In genomic region chr19:49475995-49476880, GRCh38 we compare ENCODE assay signal across 6 cellular contexts. TPM values are rescaled to one million over a fixed set of nuclear protein-coding genes. Genes with fewer than 3 reads are reported as not detected.
DNase-seq lines count a peak whose midpoint lies in the region; ATAC-seq and TF ChIP-seq lines count a peak whose summit lies in the region.

No MANE protein-coding gene starts in this region.

- TF ChIP-seq POLR2A in transverse colon (IDR thresholded peaks at IDR 0.05), result no peak

- no peaks in the 10 kb centered on the region for H3K27me3 Mint-ChIP-seq in activated CD4-positive, alpha-beta T cell treated with anti-CD3 and anti-CD28 coated beads, Interleukin-2, amount 10 ng/mL, durations not matched to agents 7 days and 5 days

- in situ Hi-C loops in transverse colon (cut with MboI; ENCODE audit: low pct_ligation_motif_present in 1 of 4, low pct_unique_long_range_greater_than_20kb in 1 of 4, low sequenced_read_pairs in 3 of 4), result loop anchor here in 1 of 4 donors (25.0 kb wide), 1 partner anchor 386 kb away; the partner anchor contains the start of genes PNKP and PTOV1

- peaks cover 42% of the 10 kb centered on the region for H3K4me1 Mint-ChIP-seq in activated CD4-positive, alpha-beta T cell treated with anti-CD3 and anti-CD28 coated beads, Interleukin-2, amount 10 ng/mL, durations not matched to agents 7 days and 5 days

- H3K4me1 ChIP-seq in heart right ventricle (peaks cover 0 to 29% (median 13%) of the 10 kb centered on the region in 9 donors), transverse colon (peaks cover 5 to 21% (median 12%) of the 10 kb centered on the region in 4 donors)

- H3K4me3 ChIP-seq in heart right ventricle, result peak overlapping the region in 1 of 10 donors; percentile 70
- no peak overlapping the region for H3K4me3 ChIP-seq in transverse colon

- POLR2A ChIA-PET in activated CD4-positive, alpha-beta T cell treated with anti-CD3 and anti-CD28 coated beads, Interleukin-2, amount 10 ng/mL, durations not matched to agents 7 days and 5 days (lab: Charles Lee), result interaction anchor here (1.0 kb wide), 1 partner anchor 19 kb away, joined by 4 read pairs; no protein-coding TSS in a partner anchor

- H3K4me3 Mint-ChIP-seq in activated CD4-positive, alpha-beta T cell treated with anti-CD3 and anti-CD28 coated beads, Interleukin-2, amount 10 ng/mL, durations not matched to agents 7 days and 5 days, result peak overlapping the region; percentile 91

- peak overlapping the region in 1 of 10 donors; percentile 92 for H3K27ac ChIP-seq in heart right ventricle
- peak overlapping the region; percentile 39 to 89 (median 84) for H3K27ac ChIP-seq in transverse colon

- DNase-seq in HuH-7 (ENCODE audit: low spot score), result peak; percentile 91
- peak; percentile 84 for DNase-seq in activated CD4-positive, alpha-beta T cell treated with anti-CD3 and anti-CD28 coated beads, Interleukin-2, amount 10 ng/mL, durations not matched to agents 7 days and 5 days
- peak in 1 of 2 donors; percentile 52 for DNase-seq in heart right ventricle
- no peak for DNase-seq in transverse colon
- no peak for DNase-seq in NCI-H1092 treated with DMSO at 0.1 percent for 48 hours (lab: John Stamatoyannopoulos, UW)
- DNase-seq in foreskin melanocyte, result no peak

- peaks cover 41% of the 10 kb centered on the region for H3K36me3 Mint-ChIP-seq in activated CD4-positive, alpha-beta T cell treated with anti-CD3 and anti-CD28 coated beads, Interleukin-2, amount 10 ng/mL, durations not matched to agents 7 days and 5 days (ENCODE audit: low read depth)

- CTCF ChIA-PET in activated CD4-positive, alpha-beta T cell treated with anti-CD3 and anti-CD28 coated beads, Interleukin-2, amount 10 ng/mL, durations not matched to agents 7 days and 5 days (lab: Charles Lee), result interaction anchor here (0.6 to 2.7 kb wide), 21 partner anchors 8 to 250 kb away, joined by 3 to 14 read pairs (median 4); partner anchors contain the start of genes NOSIP, PIH1D1, PRRG2 and RPS11

- H3K9me3 ChIP-seq in heart right ventricle (no peaks in the 10 kb centered on the region), transverse colon (no peaks in the 10 kb centered on the region)

- H3K9me3 Mint-ChIP-seq in activated CD4-positive, alpha-beta T cell treated with anti-CD3 and anti-CD28 coated beads, Interleukin-2, amount 10 ng/mL, durations not matched to agents 7 days and 5 days, result no peaks in the 10 kb centered on the region

- H3K27ac Mint-ChIP-seq in activated CD4-positive, alpha-beta T cell treated with anti-CD3 and anti-CD28 coated beads, Interleukin-2, amount 10 ng/mL, durations not matched to agents 7 days and 5 days, result peak overlapping the region; percentile 85

- H3K27me3 ChIP-seq in heart right ventricle (no peaks in the 10 kb centered on the region), transverse colon (no peaks in the 10 kb centered on the region)

- ATAC-seq in heart right ventricle, result peak in 1 of 8 donors; percentile 25

- intact Hi-C loops in heart right ventricle (cut with DNase I), result loop anchor here in 1 of 10 donors (2.0 kb wide), 1 partner anchor 67 kb away; no protein-coding TSS in a partner anchor
- intact Hi-C loops in transverse colon (cut with DNase I; ENCODE audit: low total_unique reads), result loop anchor here (10.0 kb wide), 1 partner anchor 209 kb away; the partner anchor contains the start of gene ADM5

- no peak for TF ChIP-seq EP300 in transverse colon (IDR thresholded peaks at IDR 0.05; ENCODE audit: low read depth)

- peak in 8 of 9 donors; percentile 5 to 46 (median 27) for TF ChIP-seq CTCF in heart right ventricle (IDR thresholded peaks at IDR 0.05)
- peak; percentile 19 to 52 (median 23) for TF ChIP-seq CTCF in transverse colon (IDR thresholded peaks at IDR 0.05)

- 51 to 53% methylated on average over 27 of the region's 27 CpGs for WGBS in heart right ventricle, 2 donors
- 62 to 83% methylated on average over 1 to 26 of the region's 27 CpGs for WGBS in transverse colon (ENCODE audit: low coverage in 1 of 2), 2 donors

- peaks cover 0 to 14% (median 0%) of the 10 kb centered on the region in 9 donors for H3K36me3 ChIP-seq in heart right ventricle
- no peaks in the 10 kb centered on the region for H3K36me3 ChIP-seq in transverse colon

RNA-seq across cellular contexts. Expression of gene FLT3LG, which starts 2.2 kb away (rescaled TPM):
- 100 to 1,000 TPM; 348 to 355 TPM for total RNA-seq in activated CD4-positive, alpha-beta T cell treated with anti-CD3 and anti-CD28 coated beads, Interleukin-2, amount 10 ng/mL, durations not matched to agents 7 days and 5 days
- total RNA-seq in heart right ventricle (10 to 100 TPM in 1 of 10 donors, 1 to 10 TPM in 9; 1.6 to 14.8 (median 3.1) TPM), transverse colon (1 to 10 TPM in 2 of 4 donors, under 1 TPM in 1, not detected in 1; 1.00 to 4.0 (median 3.2) TPM)
- 10 to 100 TPM in 1 of 2 donors, 1 to 10 TPM in 1; 4.2 to 14.0 TPM for polyA plus RNA-seq in heart right ventricle

RNA-seq across cellular contexts. Expression of gene RPL13A, which starts 11.2 kb away (rescaled TPM):
- 1,000 to 10,000 TPM; 2,327 to 2,349 TPM for total RNA-seq in activated CD4-positive, alpha-beta T cell treated with anti-CD3 and anti-CD28 coated beads, Interleukin-2, amount 10 ng/mL, durations not matched to agents 7 days and 5 days
- 1,000 to 10,000 TPM; 1,171 to 1,844 (median 1,328) TPM for total RNA-seq in heart right ventricle
- 1,000 to 10,000 TPM; 1,376 to 2,740 TPM for polyA plus RNA-seq in heart right ventricle
- total RNA-seq in transverse colon, result 1,000 to 10,000 TPM; 1,219 to 2,956 (median 2,884) TPM

RNA-seq across cellular contexts. Expression of gene RPS11, which starts 20.0 kb away (rescaled TPM):
- total RNA-seq in activated CD4-positive, alpha-beta T cell treated with anti-CD3 and anti-CD28 coated beads, Interleukin-2, amount 10 ng/mL, durations not matched to agents 7 days and 5 days, result 1,000 to 10,000 TPM; 1,996 to 2,084 TPM
- total RNA-seq in heart right ventricle, result 1,000 to 10,000 TPM in 4 of 10 donors, 100 to 1,000 TPM in 6; 739 to 1,152 (median 854) TPM
- 1,000 to 10,000 TPM; 2,102 to 3,642 TPM for polyA plus RNA-seq in heart right ventricle
- 1,000 to 10,000 TPM; 1,601 to 4,774 (median 2,823) TPM for total RNA-seq in transverse colon

RNA-seq across cellular contexts. Expression of gene ALDH16A1, which starts 23.2 kb away (rescaled TPM):
- 10 to 100 TPM; 49.2 to 60.4 TPM for total RNA-seq in activated CD4-positive, alpha-beta T cell treated with anti-CD3 and anti-CD28 coated beads, Interleukin-2, amount 10 ng/mL, durations not matched to agents 7 days and 5 days
- total RNA-seq in heart right ventricle (10 to 100 TPM in 3 of 10 donors, 1 to 10 TPM in 7; 4.4 to 14.9 (median 7.4) TPM), transverse colon (100 to 1,000 TPM in 1 of 4 donors, 10 to 100 TPM in 3; 24.3 to 465 (median 43.1) TPM)
- polyA plus RNA-seq in heart right ventricle, result 10 to 100 TPM; 17.8 to 19.9 TPM

RNA-seq across cellular contexts. Expression of gene PIH1D1, which starts 24.6 kb away (rescaled TPM):
- total RNA-seq in activated CD4-positive, alpha-beta T cell treated with anti-CD3 and anti-CD28 coated beads, Interleukin-2, amount 10 ng/mL, durations not matched to agents 7 days and 5 days, result 100 to 1,000 TPM; 146 to 176 TPM
- 10 to 100 TPM; 15.7 to 42.1 (median 25.7) TPM for total RNA-seq in heart right ventricle
- 10 to 100 TPM; 32.5 to 60.0 TPM for polyA plus RNA-seq in heart right ventricle
- 100 to 1,000 TPM in 1 of 4 donors, 10 to 100 TPM in 3; 52.7 to 105 (median 90.4) TPM for total RNA-seq in transverse colon

Comparison
In these comparisons a context has a peak if more than half of its experiments do, and no peak if none do; other contexts are left out.
1. DNase-seq: peak in HuH-7 (single experiment) and activated CD4-positive, alpha-beta T cell treated with anti-CD3 and anti-CD28 coated beads, Interleukin-2, amount 10 ng/mL, durations not matched to agents 7 days and 5 days (single experiment); none in transverse colon (single experiment), NCI-H1092 treated with DMSO at 0.1 percent for 48 hours (single experiment) and foreskin melanocyte (single experiment).
2. RNA of gene FLT3LG, which starts 2.2 kb away (total RNA-seq): 348 to 355 TPM in activated CD4-positive, alpha-beta T cell treated with anti-CD3 and anti-CD28 coated beads, Interleukin-2, amount 10 ng/mL, durations not matched to agents 7 days and 5 days; 1.6 to 14.8 TPM in heart right ventricle and 1.00 to 4.0 TPM in transverse colon; every median in the first group is over 10 times any median in the second.